Comparison of ENCODE assay signal across 15 cellular contexts in genomic region chr21:16891821-16892220, GRCh38.
DNase-seq lines count a peak whose midpoint lies in the region; ATAC-seq and TF ChIP-seq lines count a peak whose summit lies in the region.
"Had no signal": no experiment of that assay in that cellular context is flagged by ENCODE, and none has a peak within 500 bp of the region (broad histone marks: within the 10 kb centered on the region; RNA-seq: fewer than 3 reads in every experiment).

No MANE protein-coding gene starts in this region.

- no peak for ATAC-seq in activated naive CD4-positive, alpha-beta T cell treated with anti-CD3 and anti-CD28 coated beads, Interleukin-2, amount 50 U/mL, for 72 hours
- ATAC-seq: activated CD4-positive, CD25-positive, alpha-beta regulatory T cell treated with anti-CD3 and anti-CD28 coated beads, Interleukin-2, amount 50 U/mL, for 24 hours; CD8-positive, alpha-beta T cell; stimulated activated naive CD8-positive, alpha-beta T cell treated with anti-CD3 and anti-CD28 coated beads, Interleukin-15, Interleukin-2, amounts not matched to agents 100 U/mL and 50 U/mL, for 24 hours had no signal

- peak overlapping the region; percentile 79 for H3K27ac Mint-ChIP-seq in osteocyte (ENCODE audit: unreplicated experiment)
- no peak overlapping the region for H3K27ac Mint-ChIP-seq in activated naive CD4-positive, alpha-beta T cell treated with anti-CD3 and anti-CD28 coated beads, Interleukin-2, amount 50 U/mL, for 72 hours
- H3K27ac Mint-ChIP-seq: activated T-cell treated with anti-CD3 and anti-CD28 coated beads, Interleukin-2, amount 50 U/mL, for 24 hours; CD8-positive, alpha-beta T cell had no signal

- H3K4me1 Mint-ChIP-seq in osteocyte (ENCODE audit: unreplicated experiment): peaks cover 34% of the 10 kb centered on the region

- TF ChIP-seq CTCF in epithelial cell of proximal tubule (conservative IDR thresholded peaks at IDR 0.05; ENCODE audit: low read depth, low read length) (no peak), osteocyte (IDR thresholded peaks at IDR 0.05) (no peak)

- no peaks in the 10 kb centered on the region for H3K36me3 Mint-ChIP-seq in osteocyte (ENCODE audit: unreplicated experiment)
- H3K36me3 Mint-ChIP-seq in activated naive CD4-positive, alpha-beta T cell treated with anti-CD3 and anti-CD28 coated beads, Interleukin-2, amount 50 U/mL, for 72 hours: peaks cover 0 to 5% of the 10 kb centered on the region in 2 donors
- H3K36me3 Mint-ChIP-seq: CD8-positive, alpha-beta T cell had no signal

- no peak overlapping the region for H3K4me3 ChIP-seq in epithelial cell of proximal tubule (ENCODE audit: low read depth, low read length)

- DNase-seq in COLO829 (ENCODE audit: low spot score): peak; percentile 13
- DNase-seq in NCI-H446 treated with DMSO at 0.1 percent for 48 hours (lab: John Stamatoyannopoulos, UW): peak; percentile 57
- DNase-seq in epithelial cell of proximal tubule (ENCODE audit: low read depth): peak; percentile 22
- DNase-seq in osteocyte (ENCODE audit: extremely low spot score, unreplicated experiment): no peak
- no peak for DNase-seq in activated naive CD4-positive, alpha-beta T cell treated with anti-CD3 and anti-CD28 coated beads, Interleukin-2, amount 50 U/mL, for 72 hours (ENCODE audit: low spot score in 2 of 2)
- no peak for DNase-seq in erythroblast (lab: John Stamatoyannopoulos, UW)
- no peak for DNase-seq in DMS 273 treated with DMSO at 0.1 percent for 48 hours (lab: John Stamatoyannopoulos, UW)
- no peak for DNase-seq in activated naive CD4-positive, alpha-beta T cell treated with Interleukin-2 at 50 U/mL for 16 hours
- DNase-seq: activated T-cell treated with anti-CD3 and anti-CD28 coated beads, Interleukin-2, amount 50 U/mL, for 24 hours; aorta; CD8-positive, alpha-beta T cell; KG1; NCI-H1930; stimulated activated naive CD8-positive, alpha-beta T cell treated with anti-CD3 and anti-CD28 coated beads, Interleukin-15, Interleukin-2, amounts not matched to agents 100 U/mL and 50 U/mL, for 24 hours had no signal

- no peaks in the 10 kb centered on the region for H3K27me3 Mint-ChIP-seq in osteocyte (ENCODE audit: unreplicated experiment)
- H3K27me3 Mint-ChIP-seq: activated T-cell treated with anti-CD3 and anti-CD28 coated beads, Interleukin-2, amount 50 U/mL, for 24 hours had no signal

- H3K4me3 Mint-ChIP-seq in osteocyte (ENCODE audit: unreplicated experiment): no peak overlapping the region
- H3K4me3 Mint-ChIP-seq: activated T-cell treated with anti-CD3 and anti-CD28 coated beads, Interleukin-2, amount 50 U/mL, for 24 hours; CD8-positive, alpha-beta T cell had no signal

- no peaks in the 10 kb centered on the region for H3K9me3 Mint-ChIP-seq in osteocyte (ENCODE audit: unreplicated experiment)
- peaks cover 17% of the 10 kb centered on the region in 2 donors for H3K9me3 Mint-ChIP-seq in activated naive CD4-positive, alpha-beta T cell treated with anti-CD3 and anti-CD28 coated beads, Interleukin-2, amount 50 U/mL, for 72 hours

- no peak for TF ChIP-seq POLR2A in erythroblast (IDR thresholded peaks at IDR 0.05; ENCODE audit: low read length)

Comparison
In these comparisons a context has a peak if more than half of its experiments do, and no peak if none do; other contexts are left out.
1. DNase-seq: peak in COLO829 (single experiment), NCI-H446 treated with DMSO at 0.1 percent for 48 hours (single experiment) and epithelial cell of proximal tubule (single experiment); none in osteocyte (single experiment), activated naive CD4-positive, alpha-beta T cell treated with anti-CD3 and anti-CD28 coated beads, Interleukin-2, amount 50 U/mL, for 72 hours (0 of 2), erythroblast (0 of 2), DMS 273 treated with DMSO at 0.1 percent for 48 hours (single experiment) and activated naive CD4-positive, alpha-beta T cell treated with Interleukin-2 at 50 U/mL for 16 hours (single experiment).